In the genomic region with DNA sequence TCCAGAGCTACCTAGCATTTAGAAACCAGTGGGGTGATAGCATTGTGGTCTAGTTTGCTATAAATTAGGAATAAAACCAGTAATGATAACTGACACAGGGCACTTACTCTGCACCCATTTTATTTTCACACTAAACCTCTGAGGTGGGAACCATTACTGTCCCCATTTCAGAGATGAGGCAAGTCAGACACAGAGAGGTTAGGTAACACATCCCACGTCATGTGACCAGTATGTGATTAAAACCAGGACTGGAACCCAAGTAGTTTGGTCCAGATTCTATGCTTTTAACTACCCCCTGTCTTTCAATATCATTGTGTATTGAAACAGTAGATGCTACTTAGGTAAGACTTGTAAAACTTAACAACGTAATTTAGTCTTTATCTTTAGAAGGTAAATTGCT, we compare ENCODE assay signal across 17 cellular contexts.
DNase-seq lines count a peak whose midpoint lies in the region; ATAC-seq, FAIRE-seq and TF ChIP-seq lines count a peak whose summit lies in the region.
"Had no signal": no experiment of that assay in that cellular context is flagged by ENCODE, and none has a peak within 500 bp of the region (broad histone marks: within the 10 kb centered on the region; RNA-seq: fewer than 3 reads in every experiment).

No MANE protein-coding gene starts in this region.

- peaks cover 39% of the 10 kb centered on the region for H3K4me1 Mint-ChIP-seq in activated B cell treated with CpG ODN at 0.5 μM for 24 hours

- CTCF ChIA-PET in activated B cell treated with CpG ODN at 0.5 μM for 24 hours (lab: Charles Lee): no interaction called here

- no peaks in the 10 kb centered on the region for H3K9me3 Mint-ChIP-seq in activated B cell treated with CpG ODN at 0.5 μM for 24 hours
- H3K9me3 Mint-ChIP-seq: activated naive CD4-positive, alpha-beta T cell treated with anti-CD3 and anti-CD28 coated beads, Interleukin-2, amount 50 U/mL, for 72 hours; endodermal cell had no signal

- intact Hi-C loops in activated B cell treated with CpG ODN at 0.5 μM for 24 hours (cut with micrococcal nuclease): no loop called here

- peaks cover 47% of the 10 kb centered on the region for H3K36me3 Mint-ChIP-seq in activated B cell treated with CpG ODN at 0.5 μM for 24 hours (ENCODE audit: low read depth)

- H3K27me3 Mint-ChIP-seq in activated B cell treated with CpG ODN at 0.5 μM for 24 hours: no peaks in the 10 kb centered on the region
- H3K27me3 Mint-ChIP-seq: activated CD8-positive, alpha-beta memory T cell treated with anti-CD3 and anti-CD28 coated beads, Interleukin-2, amount 10 ng/mL, durations not matched to agents 7 days and 5 days had no signal

- no peak overlapping the region for H3K4me3 Mint-ChIP-seq in activated B cell treated with CpG ODN at 0.5 μM for 24 hours
- H3K4me3 Mint-ChIP-seq: activated CD8-positive, alpha-beta memory T cell treated with anti-CD3 and anti-CD28 coated beads, Interleukin-2, amount 10 ng/mL, durations not matched to agents 7 days and 5 days; endodermal cell had no signal

- peak; percentile 79 for FAIRE-seq in GM18507 (lab: Jason Lieb, UNC)
- FAIRE-seq: TTC549, urothelium cell line had no signal

- peak overlapping the region; percentile 42 for H3K27ac Mint-ChIP-seq in activated B cell treated with CpG ODN at 0.5 μM for 24 hours
- H3K27ac Mint-ChIP-seq: activated CD8-positive, alpha-beta memory T cell treated with anti-CD3 and anti-CD28 coated beads, Interleukin-2, amount 10 ng/mL, durations not matched to agents 7 days and 5 days; activated naive CD4-positive, alpha-beta T cell treated with anti-CD3 and anti-CD28 coated beads, Interleukin-2, amount 50 U/mL, for 72 hours; endodermal cell had no signal

- DNase-seq in GM18507 (ENCODE audit: extremely low spot score, insufficient read length, low read depth) (no peak), activated B cell treated with CpG ODN at 0.5 μM for 24 hours (no peak), GOT3 (lab: John Stamatoyannopoulos, UW) (no peak), NCI-H524 (lab: John Stamatoyannopoulos, UW) (no peak)
- DNase-seq in activated CD4-positive, alpha-beta T cell treated with anti-CD3 and anti-CD28 coated beads, Interleukin-2, amount 50 U/mL, for 48 hours: no peak
- DNase-seq: activated CD8-positive, alpha-beta memory T cell treated with anti-CD3 and anti-CD28 coated beads, Interleukin-2, amount 10 ng/mL, durations not matched to agents 7 days and 5 days; endodermal cell; lower lobe of right lung; NCI-H1092 treated with DMSO at 0.1 percent for 48 hours; NCI-H2227 treated with DMSO at 0.1 percent for 48 hours; stimulated activated naive CD8-positive, alpha-beta T cell treated with anti-CD3 and anti-CD28 coated beads, Interleukin-15, Interleukin-2, amounts not matched to agents 100 U/mL and 50 U/mL, for 24 hours had no signal

- ATAC-seq in GM21390 (IDR thresholded peaks at IDR 0.05; ENCODE audit: unreplicated experiment): peak; percentile 72
- peak; percentile 52 for ATAC-seq in HG03108 (IDR thresholded peaks at IDR 0.05; ENCODE audit: unreplicated experiment)
- no peak for ATAC-seq in activated B cell treated with CpG ODN at 0.5 μM for 24 hours (ENCODE audit: low read depth)
- no peak for ATAC-seq in GM18511 (IDR thresholded peaks at IDR 0.05; ENCODE audit: unreplicated experiment)
- ATAC-seq: activated CD8-positive, alpha-beta memory T cell treated with anti-CD3 and anti-CD28 coated beads, Interleukin-2, amount 10 ng/mL, durations not matched to agents 7 days and 5 days; activated naive CD4-positive, alpha-beta T cell treated with anti-CD3 and anti-CD28 coated beads, Interleukin-2, amount 50 U/mL, for 72 hours; lower lobe of right lung; stimulated activated naive CD8-positive, alpha-beta T cell treated with anti-CD3 and anti-CD28 coated beads, Interleukin-15, Interleukin-2, amounts not matched to agents 100 U/mL and 50 U/mL, for 24 hours had no signal

- POLR2A ChIA-PET in activated B cell treated with CpG ODN at 0.5 μM for 24 hours (lab: Charles Lee): interaction anchor here (0.6 to 2.0 kb wide), 3 partner anchors 10 to 111 kb away, joined by 3 to 9 read pairs (median 4); no protein-coding TSS in a partner anchor

- no peak for TF ChIP-seq CTCF in activated B cell treated with CpG ODN at 0.5 μM for 24 hours (IDR thresholded peaks at IDR 0.05)

Comparison
In these comparisons a context has a peak if more than half of its experiments do, and no peak if none do; other contexts are left out.
1. ATAC-seq: peak in GM21390 (single experiment) and HG03108 (single experiment); none in activated B cell treated with CpG ODN at 0.5 μM for 24 hours (single experiment) and GM18511 (single experiment).